ENCODE assay signal across 9 cellular contexts in genomic region chr1:8096105-8097011, GRCh38.
DNase-seq lines count a peak whose midpoint lies in the region; ATAC-seq lines count a peak whose summit lies in the region.
"Had no signal": no experiment of that assay in that cellular context is flagged by ENCODE, and none has a peak within 500 bp of the region (broad histone marks: within the 10 kb centered on the region; RNA-seq: fewer than 3 reads in every experiment).

No MANE protein-coding gene starts in this region.

- no peak for ATAC-seq in CD4-positive, CD25-positive, alpha-beta regulatory T cell (ENCODE audit: low read depth in 2 of 2)
- no peak for ATAC-seq in GM21619 (IDR thresholded peaks at IDR 0.05; ENCODE audit: unreplicated experiment)
- no peak for ATAC-seq in GM18867 (IDR thresholded peaks at IDR 0.05; ENCODE audit: unreplicated experiment)
- no peak for ATAC-seq in HG03196 (IDR thresholded peaks at IDR 0.05; ENCODE audit: unreplicated experiment)

- no peak overlapping the region for H3K4me3 Mint-ChIP-seq in CD4-positive, CD25-positive, alpha-beta regulatory T cell

- peaks cover 17 to 35% (median 25%) of the 10 kb centered on the region in 4 donors for H3K4me1 Mint-ChIP-seq in CD4-positive, CD25-positive, alpha-beta regulatory T cell

- peaks cover 8% of the 10 kb centered on the region for H3K27me3 Mint-ChIP-seq in CD4-positive, CD25-positive, alpha-beta regulatory T cell

- H3K27me3 ChIP-seq in CD4-positive, CD25-positive, alpha-beta regulatory T cell (ENCODE audit: control insufficient read depth, insufficient read depth, low read length), result no peaks in the 10 kb centered on the region

- no peak overlapping the region for H3K27ac ChIP-seq in CD4-positive, CD25-positive, alpha-beta regulatory T cell (ENCODE audit: insufficient read depth, low read length, poor library complexity, severe bottlenecking)

- peaks cover 0 to 2% (median 0%) of the 10 kb centered on the region in 7 donors for H3K9me3 Mint-ChIP-seq in CD4-positive, CD25-positive, alpha-beta regulatory T cell

- H3K4me1 ChIP-seq in CD4-positive, CD25-positive, alpha-beta regulatory T cell (ENCODE audit: control insufficient read depth, insufficient read depth, low read length, poor library complexity, severe bottlenecking), result peaks cover 18% of the 10 kb centered on the region

- H3K4me3 ChIP-seq in CD4-positive, CD25-positive, alpha-beta regulatory T cell (ENCODE audit: low read depth, low read length), result no peak overlapping the region

- DNase-seq in CD4-positive, CD25-positive, alpha-beta regulatory T cell, result peak in 1 of 3 donors; percentile 28
- peak; percentile 65 for DNase-seq in MV-4-11 (lab: John Stamatoyannopoulos, UW)
- DNase-seq in dedifferentiated amniotic fluid mesenchymal stem cell (ENCODE audit: extremely low spot score), result peak; percentile 71
- DNase-seq in non-pigmented ciliary epithelial cell (ENCODE audit: low read depth), result peak; percentile 77
- DNase-seq in hepatic stellate cell (ENCODE audit: low spot score), result no peak
- DNase-seq: NCI-H774 had no signal

- H3K36me3 ChIP-seq in CD4-positive, CD25-positive, alpha-beta regulatory T cell (ENCODE audit: control insufficient read depth, insufficient read depth, low read length), result no peaks in the 10 kb centered on the region

- H3K27ac Mint-ChIP-seq in CD4-positive, CD25-positive, alpha-beta regulatory T cell, result peak overlapping the region; percentile 57 to 85 (median 78)

- H3K36me3 Mint-ChIP-seq in CD4-positive, CD25-positive, alpha-beta regulatory T cell, result peaks cover under 1% of the 10 kb centered on the region

- H3K9me3 ChIP-seq in CD4-positive, CD25-positive, alpha-beta regulatory T cell (ENCODE audit: control insufficient read depth in 2 of 2, low read length in 2 of 2), result no peaks in the 10 kb centered on the region
